In the genomic region with DNA sequence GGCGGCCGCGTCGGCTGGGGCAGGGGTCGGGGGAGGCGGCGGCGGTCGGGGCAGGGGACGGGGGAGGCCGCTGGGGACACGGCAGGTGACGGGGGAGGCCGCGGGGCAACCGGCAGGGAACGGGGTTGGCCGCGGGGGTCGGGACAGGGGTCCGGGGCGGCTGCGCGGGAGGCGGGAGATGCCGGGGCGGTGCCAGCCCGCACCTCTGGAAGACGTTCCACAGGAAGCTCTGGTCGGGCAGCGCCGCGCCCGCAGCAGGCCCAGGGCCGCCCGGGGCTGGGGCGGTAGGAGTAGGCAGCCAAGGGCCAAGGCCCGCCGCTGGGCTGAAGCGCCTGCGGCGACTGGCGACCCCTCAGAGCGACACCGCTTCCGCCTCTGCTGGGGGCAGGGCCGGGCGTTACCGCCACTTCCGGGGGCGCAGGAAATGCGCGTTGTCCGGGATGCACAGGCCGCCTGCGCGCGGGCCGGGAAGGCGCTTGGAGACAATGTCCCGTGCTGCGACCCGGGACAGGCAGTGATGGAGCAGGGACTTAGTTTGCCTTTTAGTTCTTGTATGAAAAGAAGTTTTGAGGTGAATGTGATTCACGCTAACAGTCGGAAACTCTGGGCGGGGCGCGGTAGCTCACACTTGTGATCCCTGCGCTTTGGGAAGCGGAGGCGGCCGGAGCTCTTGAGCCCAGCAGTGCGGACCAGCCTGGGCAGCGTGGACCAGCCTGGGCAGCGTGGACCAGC, we compare ENCODE assay signal across 8 cellular contexts.
A peak's percentile ranks its signal among the peaks of the same experiment; 100 is the strongest.
DNase-seq lines count a peak whose midpoint lies in the region; ATAC-seq, FAIRE-seq and TF ChIP-seq lines count a peak whose summit lies in the region.

No MANE protein-coding gene starts in this region.

- peak overlapping the region; percentile 80 for H3K4me2 ChIP-seq in HepG2 (ENCODE audit: low read depth, low read length)

- peaks cover 32% of the 10 kb centered on the region for H3K4me1 Mint-ChIP-seq in activated CD4-positive, alpha-beta T cell treated with anti-CD3 and anti-CD28 coated beads, Interleukin-2, amount 10 ng/mL, durations not matched to agents 24 days and 14 days

- DNase-seq in NCI-H2227 (lab: John Stamatoyannopoulos, UW; ENCODE audit: unreplicated experiment), result peak; percentile 94
- peak; percentile 95 for DNase-seq in activated CD4-positive, alpha-beta T cell treated with anti-CD3 and anti-CD28 coated beads, Interleukin-2, amount 10 ng/mL, durations not matched to agents 24 days and 14 days
- DNase-seq in dedifferentiated amniotic fluid mesenchymal stem cell (ENCODE audit: extremely low spot score), result peak; percentile 24
- DNase-seq in HepG2 (ENCODE audit: low spot score), result peak; percentile 68
- DNase-seq in stimulated activated CD4-positive, alpha-beta T cell treated with anti-CD3 and anti-CD28 coated beads, Interleukin-2, amount 100 ng/mL, for 48 hours, result peak; percentile 71 to 77

- TF ChIP-seq EP300 in HepG2 (IDR thresholded peaks at IDR 0.05; ENCODE audit: low read depth in 2 of 2, low read length in 2 of 2), result no peak
- no peak for TF ChIP-seq EP300 in HepG2 (CRISPR knock-in tag; IDR thresholded peaks at IDR 0.05; ENCODE audit: borderline replicate concordance)

- H3K27me3 Mint-ChIP-seq in activated CD4-positive, alpha-beta T cell treated with anti-CD3 and anti-CD28 coated beads, Interleukin-2, amount 10 ng/mL, durations not matched to agents 24 days and 14 days, result peaks cover 2% of the 10 kb centered on the region

- no peaks in the 10 kb centered on the region for H4K20me1 ChIP-seq in HepG2 (ENCODE audit: insufficient read depth, low read length)

- peak; percentile 55 for FAIRE-seq in HepG2 (lab: Jason Lieb, UNC)

- H3K4me3 ChIP-seq in ACC112 (ENCODE audit: low read depth, low read length) (peak overlapping the region; percentile 88), HepG2 (replicated peaks in 1 of 3; ENCODE audit: insufficient read depth in 1 of 3, low read depth in 2 of 3, low read length in 3 of 3) (peak overlapping the region; percentile 67 to 81 (median 77); a peak in 5 of 6 replicates)

- no peaks in the 10 kb centered on the region for H3K9me3 Mint-ChIP-seq in activated CD4-positive, alpha-beta T cell treated with anti-CD3 and anti-CD28 coated beads, Interleukin-2, amount 10 ng/mL, durations not matched to agents 24 days and 14 days

- peak overlapping the region; percentile 94 for H3K4me3 Mint-ChIP-seq in activated CD4-positive, alpha-beta T cell treated with anti-CD3 and anti-CD28 coated beads, Interleukin-2, amount 10 ng/mL, durations not matched to agents 24 days and 14 days

- peak overlapping the region; percentile 75 for H3K9ac ChIP-seq in HepG2 (ENCODE audit: insufficient read depth, low read depth, low read length)

- in situ Hi-C loops in HepG2 (cut with HindIII; ENCODE audit: extremely low pct_ligation_motif_present, low pct_unique_long_range_greater_than_20kb), result loop anchor here (25.0 kb wide), 1 partner anchor 121 kb away; a partner anchor contains a TSS

- no peaks in the 10 kb centered on the region for H3K9me3 ChIP-seq in HepG2 (ENCODE audit: low read length)

- H3K79me2 ChIP-seq in ACC112 (ENCODE audit: control insufficient read depth, insufficient read depth, low read length, unreplicated experiment) (no peaks in the 10 kb centered on the region), HepG2 (ENCODE audit: insufficient read depth, low read length) (no peaks in the 10 kb centered on the region)

- BruUV-seq in HepG2 (replicated peaks; lab: Mats Ljungman, UMichigan), result no TSS peak

- H3K4me1 ChIP-seq in ACC112 (ENCODE audit: control insufficient read depth, insufficient read depth, low read length, unreplicated experiment) (peaks cover 7% of the 10 kb centered on the region), HepG2 (ENCODE audit: insufficient read depth, low read length) (peaks cover 11% of the 10 kb centered on the region; the same call in 1 of the 2 replicates)

- peak; percentile 29 for TF ChIP-seq CTCF in HepG2 (CRISPR knock-in tag; IDR thresholded peaks at IDR 0.05)

- CTCF ChIA-PET in HepG2 (lab: Yijun Ruan, JAX; ENCODE audit: low intra/inter-chr PET ratio, low total read pairs), result no interaction called here

- peak overlapping the region; percentile 96 for H3K27ac Mint-ChIP-seq in activated CD4-positive, alpha-beta T cell treated with anti-CD3 and anti-CD28 coated beads, Interleukin-2, amount 10 ng/mL, durations not matched to agents 24 days and 14 days

- POLR2A ChIA-PET in HepG2 (lab: Yijun Ruan, JAX), result interaction anchor here (0.6 to 1.4 kb wide), 4 partner anchors 12 to 451 kb away, joined by 3 to 7 read pairs (median 4); a partner anchor contains a TSS

- WGBS in HepG2 (ENCODE audit: low lambda C conversion rate), result 2% methylated on average over 13 of the region's 75 CpGs

- intact Hi-C loops in activated CD4-positive, alpha-beta T cell treated with anti-CD3 and anti-CD28 coated beads, Interleukin-2, amount 10 ng/mL, durations not matched to agents 24 days and 14 days (cut with micrococcal nuclease), result loop anchor here (5.0 kb wide), 1 partner anchor 286 kb away; a partner anchor contains a TSS
- intact Hi-C loops in HepG2 (cut with micrococcal nuclease; ENCODE audit: unreplicated experiment), result no loop called here

- TF ChIP-seq POLR2A in HepG2 (IDR thresholded peaks at IDR 0.05; ENCODE audit: insufficient read depth in 1 of 2, low read depth in 2 of 2, low read length in 2 of 2), result peak; percentile 91

- H3K36me3 ChIP-seq in ACC112 (ENCODE audit: insufficient read depth, low read length), result no peaks in the 10 kb centered on the region
- peaks cover 0 to 2% of the 10 kb centered on the region in 2 experiments; a peak in 1 of 5 replicates for H3K36me3 ChIP-seq in HepG2 (replicated peaks in 1 of 2; ENCODE audit: control insufficient read depth in 1 of 2, insufficient read depth in 2 of 2, low read length in 2 of 2)

- TF ChIP-seq RAD21 in HepG2 (CRISPR knock-in tag; IDR thresholded peaks at IDR 0.05), result no peak

- peak; percentile 95 for ATAC-seq in GM18858 (IDR thresholded peaks at IDR 0.05; ENCODE audit: unreplicated experiment)
- peak; percentile 89 for ATAC-seq in HG03064 (IDR thresholded peaks at IDR 0.05; ENCODE audit: low read depth, unreplicated experiment)
- peak; percentile 95 for ATAC-seq in HepG2

- H2AFZ ChIP-seq in ACC112 (ENCODE audit: low read length, unreplicated experiment), result peak overlapping the region; percentile 62
- no peak overlapping the region for H2AFZ ChIP-seq in HepG2 (ENCODE audit: low read length)

- H3K36me3 Mint-ChIP-seq in activated CD4-positive, alpha-beta T cell treated with anti-CD3 and anti-CD28 coated beads, Interleukin-2, amount 10 ng/mL, durations not matched to agents 24 days and 14 days (ENCODE audit: low read depth), result peaks cover 9% of the 10 kb centered on the region

- peak overlapping the region; percentile 15; the same call in 1 of the 2 replicates for H3K27ac ChIP-seq in ACC112 (ENCODE audit: low read depth, low read length)
- no peak overlapping the region for H3K27ac ChIP-seq in HepG2 (ENCODE audit: extremely low read length, insufficient read depth, low read length)

- no peaks in the 10 kb centered on the region for H3K27me3 ChIP-seq in ACC112 (ENCODE audit: insufficient read depth, low read length)
- H3K27me3 ChIP-seq in HepG2 (ENCODE audit: control insufficient read depth in 1 of 2, insufficient read depth in 2 of 2, low read length in 2 of 2), result peaks cover 8 to 14% of the 10 kb centered on the region in 2 experiments; a peak in 3 of 5 replicates

TF ChIP-seq in HepG2, 621 proteins besides CTCF, POLR2A, EP300 and RAD21 (continues in another document):
- TF ChIP-seq HOXA5 (CRISPR knock-in tag; IDR thresholded peaks at IDR 0.05), result peak; percentile 54; the same call in 1 of the 2 replicates
- TF ChIP-seq, protein P1, sequence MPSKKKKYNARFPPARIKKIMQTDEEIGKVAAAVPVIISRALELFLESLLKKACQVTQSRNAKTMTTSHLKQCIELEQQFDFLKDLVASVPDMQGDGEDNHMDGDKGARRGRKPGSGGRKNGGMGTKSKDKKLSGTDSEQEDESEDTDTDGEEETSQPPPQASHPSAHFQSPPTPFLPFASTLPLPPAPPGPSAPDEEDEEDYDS (CRISPR knock-in tag; IDR thresholded peaks at IDR 0.05), result peak; percentile 51; the same call in 1 of the 2 replicates
- peak; percentile 85 for TF ChIP-seq POLR2AphosphoS5 (IDR thresholded peaks at IDR 0.05; ENCODE audit: low read depth, low read length)
- TF ChIP-seq JUND (CRISPR knock-in tag; IDR thresholded peaks at IDR 0.05), result no peak
- TF ChIP-seq, protein P2, sequence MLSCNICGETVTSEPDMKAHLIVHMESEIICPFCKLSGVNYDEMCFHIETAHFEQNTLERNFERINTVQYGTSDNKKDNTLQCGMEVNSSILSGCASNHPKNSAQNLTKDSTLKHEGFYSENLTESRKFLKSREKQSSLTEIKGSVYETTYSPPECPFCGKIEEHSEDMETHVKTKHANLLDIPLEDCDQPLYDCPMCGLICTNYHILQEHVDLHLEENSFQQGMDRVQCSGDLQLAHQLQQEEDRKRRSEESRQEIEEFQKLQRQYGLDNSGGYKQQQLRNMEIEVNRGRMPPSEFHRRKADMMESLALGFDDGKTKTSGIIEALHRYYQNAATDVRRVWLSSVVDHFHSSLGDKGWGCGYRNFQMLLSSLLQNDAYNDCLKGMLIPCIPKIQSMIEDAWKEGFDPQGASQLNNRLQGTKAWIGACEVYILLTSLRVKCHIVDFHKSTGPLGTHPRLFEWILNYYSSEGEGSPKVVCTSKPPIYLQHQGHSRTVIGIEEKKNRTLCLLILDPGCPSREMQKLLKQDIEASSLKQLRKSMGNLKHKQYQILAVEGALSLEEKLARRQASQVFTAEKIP (CRISPR knock-in tag; IDR thresholded peaks at IDR 0.05; ENCODE audit: borderline replicate concordance), result no peak
- peak; percentile 63; the same call in 1 of the 2 replicates for TF ChIP-seq YEATS4 (CRISPR knock-in tag; IDR thresholded peaks at IDR 0.05; ENCODE audit: borderline replicate concordance)
- TF ChIP-seq KDM5B (CRISPR knock-in tag; IDR thresholded peaks at IDR 0.05; ENCODE audit: borderline replicate concordance), result peak; percentile 79; the same call in 1 of the 2 replicates
- 0 out of 2 replicates have a peak, but pooled peaks have one; percentile 60 for TF ChIP-seq SMAD1 (CRISPR knock-in tag; IDR thresholded peaks at IDR 0.05; ENCODE audit: borderline replicate concordance, low read depth)
- peak; percentile 72 for TF ChIP-seq RXRA (CRISPR knock-in tag; IDR thresholded peaks at IDR 0.05)

Comparison
In these comparisons a context has a peak if more than half of its experiments do, and no peak if none do; other contexts are left out.
1. DNase-seq: peak in every context shown above with its lines; median percentile 95 in activated CD4-positive, alpha-beta T cell treated with anti-CD3 and anti-CD28 coated beads, Interleukin-2, amount 10 ng/mL, durations not matched to agents 24 days and 14 days; 94 in NCI-H2227; 74 in stimulated activated CD4-positive, alpha-beta T cell treated with anti-CD3 and anti-CD28 coated beads, Interleukin-2, amount 100 ng/mL, for 48 hours; 68 in HepG2; 24 in dedifferentiated amniotic fluid mesenchymal stem cell.